8 cellular contexts compared by ENCODE assay signal in the genomic region with DNA sequence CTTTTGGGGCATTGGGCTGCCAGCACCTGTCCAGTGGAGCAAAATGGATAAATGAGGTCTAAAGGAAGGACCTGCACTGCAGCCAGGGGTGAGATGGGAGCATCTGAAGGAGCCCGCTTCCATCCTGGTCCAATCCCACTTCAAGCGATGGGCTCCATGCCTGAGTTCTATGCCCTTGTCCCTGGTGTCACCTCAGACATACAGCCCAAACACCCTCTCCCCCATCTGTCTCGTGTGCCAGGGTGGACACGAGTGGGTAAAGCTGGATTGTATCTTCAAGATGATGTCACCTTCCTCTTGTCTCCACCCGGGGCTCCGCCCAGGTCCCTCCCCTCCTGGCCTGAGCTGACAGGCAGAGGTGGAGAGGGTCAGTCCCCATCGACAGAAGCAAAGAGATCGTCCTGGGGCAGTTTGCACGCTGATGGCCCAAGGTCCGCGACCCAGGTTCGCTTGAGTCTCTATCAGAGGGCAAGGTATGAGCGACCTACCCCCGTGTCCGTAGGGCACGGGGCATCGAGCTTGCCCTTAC. TPM values are rescaled to one million over a fixed set of nuclear protein-coding genes. Genes with fewer than 3 reads are reported as not detected.
DNase-seq lines count a peak whose midpoint lies in the region; ATAC-seq and TF ChIP-seq lines count a peak whose summit lies in the region.

No MANE protein-coding gene starts in this region.

- no peak for TF ChIP-seq POLR2A in gastroesophageal sphincter (IDR thresholded peaks at IDR 0.05)

- H3K27me3 ChIP-seq in gastroesophageal sphincter (no peaks in the 10 kb centered on the region), neutrophil (no peaks in the 10 kb centered on the region)

- H3K27ac ChIP-seq in gastroesophageal sphincter = peak overlapping the region; percentile 57 to 91 (median 86)
- H3K27ac ChIP-seq in neutrophil = peak overlapping the region; percentile 96

- peak; percentile 70 for DNase-seq in GM10266 (ENCODE audit: extremely low spot score)
- peak; percentile 54 for DNase-seq in NAMALWA (ENCODE audit: low spot score)
- peak; percentile 22 for DNase-seq in activated T-helper 9 cell treated with anti-CD3 and anti-CD28 coated beads, Interleukin-2, amount 50 U/mL, for 16 hours (ENCODE audit: low read depth)
- DNase-seq in SIG-M5 (lab: John Stamatoyannopoulos, UW) = no peak
- DNase-seq in NCI-H1436 (lab: John Stamatoyannopoulos, UW) = no peak

- H3K9me3 ChIP-seq in gastroesophageal sphincter (no peaks in the 10 kb centered on the region), neutrophil (no peaks in the 10 kb centered on the region)

- ATAC-seq in GM21786 (IDR thresholded peaks at IDR 0.05; ENCODE audit: unreplicated experiment) (peak; percentile 23), gastroesophageal sphincter (peak; percentile 30)

- no peak for TF ChIP-seq CTCF in GM10266 (IDR thresholded peaks at IDR 0.05; ENCODE audit: control insufficient read depth, insufficient read depth, low read depth, missing control alignments)
- TF ChIP-seq CTCF in gastroesophageal sphincter (IDR thresholded peaks at IDR 0.05) = no peak
- TF ChIP-seq CTCF in neutrophil (IDR thresholded peaks at IDR 0.05) = no peak

- H3K4me3 ChIP-seq in gastroesophageal sphincter = peak overlapping the region; percentile 62 to 89
- H3K4me3 ChIP-seq in neutrophil (ENCODE audit: low read depth in 1 of 2, low read length in 1 of 2) = peak overlapping the region; percentile 87 to 92

- H3K36me3 ChIP-seq in gastroesophageal sphincter (peaks cover 0 to 5% of the 10 kb centered on the region in 2 donors), neutrophil (peaks cover 14% of the 10 kb centered on the region)

- TF ChIP-seq EP300 in gastroesophageal sphincter (IDR thresholded peaks at IDR 0.05) = no peak

- 5 to 40% methylated on average over 1 to 4 of the region's 17 CpGs for WGBS in gastroesophageal sphincter (ENCODE audit: low coverage in 1 of 2), 2 donors

- H3K4me1 ChIP-seq in gastroesophageal sphincter (peaks cover 3 to 39% (median 20%) of the 10 kb centered on the region in 3 donors), neutrophil (ENCODE audit: control insufficient read depth in 1 of 2, insufficient read depth in 1 of 2, low read depth in 1 of 2, low read length in 1 of 2) (peaks cover 40 to 50% of the 10 kb centered on the region in 2 experiments)

RNA-seq across cellular contexts. Expression of gene SMIM29, which starts 0.5 kb away (rescaled TPM):
- 10 to 100 TPM in 3 of 4 donors, 1 to 10 TPM in 1; 9.7 to 34.7 (median 22.6) TPM for total RNA-seq in gastroesophageal sphincter

RNA-seq across cellular contexts. Expression of gene HMGA1, which starts 11.6 kb away (rescaled TPM):
- 10 to 100 TPM in 3 of 4 donors, 1 to 10 TPM in 1; 8.1 to 24.5 (median 18.1) TPM for total RNA-seq in gastroesophageal sphincter

Comparison
In these comparisons a context has a peak if more than half of its experiments do, and no peak if none do; other contexts are left out.
1. DNase-seq: peak in GM10266 (single experiment), NAMALWA (single experiment) and activated T-helper 9 cell treated with anti-CD3 and anti-CD28 coated beads, Interleukin-2, amount 50 U/mL, for 16 hours (single experiment); none in SIG-M5 (single experiment) and NCI-H1436 (single experiment).